8 cellular contexts compared by ENCODE assay signal in the genomic region with DNA sequence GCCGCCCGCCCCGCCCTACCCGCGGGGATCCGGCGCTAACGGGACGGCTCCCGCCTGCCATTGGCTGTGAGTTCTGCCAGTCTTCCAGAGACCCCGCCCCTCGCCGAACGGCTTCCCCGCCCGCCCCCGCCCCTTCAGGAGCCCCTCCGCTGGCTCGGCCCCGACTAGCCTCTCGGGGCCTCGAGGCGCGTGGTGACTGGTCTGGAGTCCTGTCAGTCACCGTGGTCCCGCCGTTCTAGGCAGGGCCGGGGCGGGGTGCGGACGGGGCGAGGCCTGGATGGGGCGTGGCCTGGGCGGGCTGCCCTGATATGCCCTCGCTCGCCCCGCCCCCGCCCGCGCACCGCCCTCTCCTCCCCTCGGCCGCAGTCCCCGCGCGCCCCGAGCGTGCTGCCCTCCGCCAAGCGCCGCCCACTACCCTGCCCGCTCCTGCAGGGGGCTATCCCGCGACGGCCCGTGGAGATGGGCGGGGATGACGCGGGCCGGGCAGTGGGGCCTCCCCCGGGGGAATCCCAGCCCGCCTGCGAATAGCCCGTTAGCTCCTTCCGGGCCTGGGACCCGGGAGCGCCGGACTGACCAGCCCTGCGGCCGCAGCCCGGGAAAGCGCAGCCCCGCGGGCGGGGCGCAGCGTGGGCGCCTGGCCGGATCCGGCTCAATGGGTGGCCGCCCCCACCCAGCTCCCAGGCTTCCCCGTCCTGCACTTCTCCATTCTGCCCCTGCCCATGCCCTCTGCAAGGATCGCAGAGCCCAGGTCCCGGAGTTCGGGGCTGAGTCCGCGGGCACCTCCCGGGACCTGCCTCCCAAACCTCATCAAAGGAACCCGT. TPM values are rescaled to one million over a fixed set of nuclear protein-coding genes. Genes with fewer than 3 reads are reported as not detected.
DNase-seq lines count a peak whose midpoint lies in the region; ATAC-seq and TF ChIP-seq lines count a peak whose summit lies in the region.

No MANE protein-coding gene starts in this region.

- in situ Hi-C loops in GM13977 (cut with MboI; ENCODE audit: low pct_unique_long_range_greater_than_20kb, low sequenced_read_pairs, unreplicated experiment) = no loop called here

- H3K36me3 ChIP-seq in adrenal gland (replicated peaks in 1 of 2) (no peaks in the 10 kb centered on the region), heart right ventricle (no peaks in the 10 kb centered on the region), upper lobe of left lung (no peaks in the 10 kb centered on the region)

- H3K9me3 ChIP-seq in adrenal gland (replicated peaks in 1 of 3) = no peaks in the 10 kb centered on the region
- no peaks in the 10 kb centered on the region for H3K9me3 ChIP-seq in heart right ventricle
- H3K9me3 ChIP-seq in upper lobe of left lung = no peaks in the 10 kb centered on the region

- 0% methylated on average over 14 to 87 of the region's 89 CpGs for WGBS in adrenal gland, 4 donors
- 0 to 1% methylated on average over 64 to 89 of the region's 89 CpGs for WGBS in heart right ventricle, 2 donors
- 0% methylated on average over 2 to 44 of the region's 89 CpGs for WGBS in upper lobe of left lung, 2 donors

- DNase-seq in GM13977 (ENCODE audit: low spot score) = peak; percentile 100
- peak; percentile 85 for DNase-seq in NCI-H1436 treated with DMSO at 0.1 percent for 48 hours (lab: John Stamatoyannopoulos, UW)
- DNase-seq in SW480 (ENCODE audit: low spot score) = peak; percentile 99
- DNase-seq in adrenal gland = peak; percentile 99 to 100 (median 100)
- peak; percentile 100 for DNase-seq in heart right ventricle
- peak; percentile 100 for DNase-seq in posterior vena cava (ENCODE audit: low spot score)
- DNase-seq in upper lobe of left lung = peak; percentile 100

- H3K4me1 ChIP-seq in adrenal gland (replicated peaks in 1 of 2) = peaks cover 0 to 10% of the 10 kb centered on the region in 2 donors
- H3K4me1 ChIP-seq in heart right ventricle = peaks cover 2 to 40% (median 26%) of the 10 kb centered on the region in 9 donors
- peaks cover 27 to 47% (median 35%) of the 10 kb centered on the region in 4 donors for H3K4me1 ChIP-seq in upper lobe of left lung

- intact Hi-C loops in adrenal gland (cut with DNase I) (no loop called here), heart right ventricle (cut with DNase I) (loop anchor here in 4 of 10 donors (5.0 to 10.0 kb wide), 3 partner anchors 72 to 124 kb away; no protein-coding TSS in a partner anchor), posterior vena cava (cut with DNase I) (no loop called here)

- TF ChIP-seq CTCF in GM13977 (IDR thresholded peaks at IDR 0.05; ENCODE audit: extremely low read depth, insufficient read depth, missing control alignments) (no peak), adrenal gland (IDR thresholded peaks at IDR 0.05) (peak in 2 of 6 experiments; percentile 26 to 36), heart right ventricle (IDR thresholded peaks at IDR 0.05) (peak in 6 of 9 donors; percentile 6 to 40 (median 24)), upper lobe of left lung (IDR thresholded peaks at IDR 0.05) (peak in 5 of 6 experiments; percentile 12 to 70 (median 45))

- H3K4me3 ChIP-seq in adrenal gland (peak overlapping the region; percentile 68 to 96 (median 92)), heart right ventricle (peak overlapping the region; percentile 73 to 100 (median 95)), upper lobe of left lung (peak overlapping the region; percentile 98 to 100 (median 100))

- TF ChIP-seq POLR2A in adrenal gland (IDR thresholded peaks at IDR 0.05) (peak in 1 of 2 donors; percentile 60), upper lobe of left lung (IDR thresholded peaks at IDR 0.05) (peak in 3 of 4 donors; percentile 44 to 69 (median 59))

- no peaks in the 10 kb centered on the region for H3K27me3 ChIP-seq in adrenal gland
- no peaks in the 10 kb centered on the region for H3K27me3 ChIP-seq in heart right ventricle
- H3K27me3 ChIP-seq in upper lobe of left lung = no peaks in the 10 kb centered on the region

- H3K27ac ChIP-seq in adrenal gland (peak overlapping the region; percentile 65 to 96 (median 75)), heart right ventricle (peak overlapping the region; percentile 70 to 95 (median 88)), upper lobe of left lung (peak overlapping the region; percentile 84 to 96 (median 94))

- ATAC-seq in HG02870 (IDR thresholded peaks at IDR 0.05; ENCODE audit: unreplicated experiment) (peak; percentile 92), heart right ventricle (peak; percentile 97 to 99 (median 98)), upper lobe of left lung (ENCODE audit: low FRiP score in 2 of 2) (peak; percentile 98 to 99)

- TF ChIP-seq EP300 in upper lobe of left lung (IDR thresholded peaks at IDR 0.05) = no peak

RNA-seq across cellular contexts. Expression of gene HIP1, which starts 0.4 kb away (rescaled TPM):
- total RNA-seq in adrenal gland = 10 to 100 TPM; 24.3 to 48.9 (median 34.0) TPM
- 10 to 100 TPM in 1 of 3 donors, 1 to 10 TPM in 2; 5.9 to 18.2 (median 9.7) TPM for polyA plus RNA-seq in adrenal gland
- 10 to 100 TPM; 16.4 to 32.4 (median 25.6) TPM for total RNA-seq in heart right ventricle
- polyA plus RNA-seq in heart right ventricle = 1 to 10 TPM; 7.0 to 7.4 TPM
- total RNA-seq in posterior vena cava = 10 to 100 TPM; 27.0 to 29.2 TPM
- 10 to 100 TPM; 43.9 to 66.0 (median 55.2) TPM for total RNA-seq in upper lobe of left lung

RNA-seq across cellular contexts. Expression of gene CCL26, which starts 32.8 kb away (rescaled TPM):
- total RNA-seq in adrenal gland (1 to 10 TPM in 4 of 8 donors, under 1 TPM in 1, not detected in 3; 0.96 to 1.7 (median 1.4) TPM), heart right ventricle (1 to 10 TPM in 1 of 10 donors, under 1 TPM in 4, not detected in 5; 0.55 to 2.0 (median 0.85) TPM), posterior vena cava (under 1 TPM; 0.97 to 1.00 TPM), upper lobe of left lung (1 to 10 TPM in 1 of 6 donors, under 1 TPM in 1, not detected in 4; 0.71 to 3.6 TPM)
- polyA plus RNA-seq in adrenal gland (1 to 10 TPM; 1.2 to 9.5 (median 5.2) TPM), heart right ventricle (1 to 10 TPM; 1.0 to 1.2 TPM)

Comparison
In these comparisons a context has a peak if more than half of its experiments do, and no peak if none do; other contexts are left out.
1. Peak in every context shown above with its lines: DNase-seq, ATAC-seq, H3K4me3 ChIP-seq and H3K27ac ChIP-seq.